Comparison of ENCODE assay signal across 19 cellular contexts in genomic region chr9:124308606-124309310, GRCh38. TPM values are rescaled to one million over a fixed set of nuclear protein-coding genes. Genes with fewer than 3 reads are reported as not detected.
DNase-seq lines count a peak whose midpoint lies in the region; ATAC-seq, FAIRE-seq and TF ChIP-seq lines count a peak whose summit lies in the region.
"Had no signal": no experiment of that assay in that cellular context is flagged by ENCODE, and none has a peak within 500 bp of the region (broad histone marks: within the 10 kb centered on the region; RNA-seq: fewer than 3 reads in every experiment).

No MANE protein-coding gene starts in this region.

- no peak overlapping the region for H3K4me3 Mint-ChIP-seq in H9
- H3K4me3 Mint-ChIP-seq in activated CD4-positive, alpha-beta T cell treated with anti-CD3 and anti-CD28 coated beads, Interleukin-2, amount 10 ng/mL, durations not matched to agents 7 days and 5 days = no peak overlapping the region
- H3K4me3 Mint-ChIP-seq: activated naive CD8-positive, alpha-beta T cell treated with anti-CD3 and anti-CD28 coated beads for 36 hours; CD4-positive, CD25-positive, alpha-beta regulatory T cell; T-helper 1 cell treated with Interleukin-12 subunit alpha and Interleukin-12 subunit beta and Interleukin-4 antibody, amounts not matched to agents 30 μg/mL and 1 μg/mL, for 36 hours had no signal

- no peaks in the 10 kb centered on the region for H3K27me3 ChIP-seq in H9 (ENCODE audit: insufficient read depth, low read length)
- no peaks in the 10 kb centered on the region for H3K27me3 ChIP-seq in SJSA1 (replicated peaks)
- no peaks in the 10 kb centered on the region for H3K27me3 ChIP-seq in HepG2 (ENCODE audit: control insufficient read depth in 1 of 2, insufficient read depth in 2 of 2, low read length in 2 of 2)
- no peaks in the 10 kb centered on the region for H3K27me3 ChIP-seq in skeletal muscle satellite cell (ENCODE audit: control insufficient read depth, insufficient read depth, low read length)
- H3K27me3 ChIP-seq: stomach, upper lobe of right lung had no signal

- in situ Hi-C loops in HepG2 (cut with HindIII; ENCODE audit: extremely low pct_ligation_motif_present, low pct_unique_long_range_greater_than_20kb) = no loop called here

- no peak overlapping the region for H3K4me2 ChIP-seq in H9 (ENCODE audit: insufficient read depth, insufficient read length, low read length)
- no peak overlapping the region for H3K4me2 ChIP-seq in HepG2 (ENCODE audit: low read depth, low read length)
- no peak overlapping the region for H3K4me2 ChIP-seq in skeletal muscle satellite cell (ENCODE audit: low read length)

- FAIRE-seq in HepG2 (lab: Jason Lieb, UNC) (no peak), H54 (lab: Jason Lieb, UNC) (no peak)

- H3K36me3 ChIP-seq in SJSA1 = peaks cover 57% of the 10 kb centered on the region
- H3K36me3 ChIP-seq in HepG2 (replicated peaks in 1 of 2; ENCODE audit: control insufficient read depth in 1 of 2, insufficient read depth in 2 of 2, low read length in 2 of 2) = peaks cover 34 to 51% of the 10 kb centered on the region in 2 experiments; a peak in 4 of 5 replicates
- peaks cover 72% of the 10 kb centered on the region for H3K36me3 ChIP-seq in skeletal muscle satellite cell (ENCODE audit: insufficient read depth, low read length)

- POLR2A ChIA-PET in HepG2 (lab: Yijun Ruan, JAX) = no interaction called here
- POLR2A ChIA-PET in activated CD4-positive, alpha-beta T cell treated with anti-CD3 and anti-CD28 coated beads, Interleukin-2, amount 10 ng/mL, durations not matched to agents 7 days and 5 days (lab: Charles Lee) = no interaction called here

- H2AK5ac ChIP-seq in H9 (ENCODE audit: insufficient read length, low read length) = no peak overlapping the region

- peaks cover 0 to 4% of the 10 kb centered on the region in 2 experiments; a peak in 1 of 4 replicates for H3K4me1 Mint-ChIP-seq in H9
- H3K4me1 Mint-ChIP-seq in activated CD4-positive, alpha-beta T cell treated with anti-CD3 and anti-CD28 coated beads, Interleukin-2, amount 10 ng/mL, durations not matched to agents 7 days and 5 days = no peaks in the 10 kb centered on the region

- no peaks in the 10 kb centered on the region for H3K36me3 Mint-ChIP-seq in H9 (ENCODE audit: insufficient read depth in 1 of 3, low read depth in 3 of 3)
- H3K36me3 Mint-ChIP-seq in activated CD4-positive, alpha-beta T cell treated with anti-CD3 and anti-CD28 coated beads, Interleukin-2, amount 10 ng/mL, durations not matched to agents 7 days and 5 days (ENCODE audit: low read depth) = no peaks in the 10 kb centered on the region
- H3K36me3 Mint-ChIP-seq: CD4-positive, CD25-positive, alpha-beta regulatory T cell had no signal

- no peak overlapping the region for H2AFZ ChIP-seq in H9 (ENCODE audit: low read length)
- H2AFZ ChIP-seq in HepG2 (ENCODE audit: low read length) = no peak overlapping the region

- TF ChIP-seq RAD21 in HepG2 (CRISPR knock-in tag; IDR thresholded peaks at IDR 0.05) = no peak

- no peak overlapping the region for H3K4me3 ChIP-seq in SJSA1
- no peak overlapping the region for H3K4me3 ChIP-seq in HepG2 (replicated peaks in 1 of 3; ENCODE audit: insufficient read depth in 1 of 3, low read depth in 2 of 3, low read length in 3 of 3)
- no peak overlapping the region for H3K4me3 ChIP-seq in skeletal muscle satellite cell (ENCODE audit: low read length)
- H3K4me3 ChIP-seq: stomach, upper lobe of right lung had no signal

- H3K18ac ChIP-seq in H9 (ENCODE audit: insufficient read length, low read depth, low read length) = no peak overlapping the region

- no peaks in the 10 kb centered on the region for H3K9me3 Mint-ChIP-seq in H9
- no peaks in the 10 kb centered on the region for H3K9me3 Mint-ChIP-seq in activated CD4-positive, alpha-beta T cell treated with anti-CD3 and anti-CD28 coated beads, Interleukin-2, amount 10 ng/mL, durations not matched to agents 7 days and 5 days
- H3K9me3 Mint-ChIP-seq: activated naive CD8-positive, alpha-beta T cell treated with anti-CD3 and anti-CD28 coated beads for 36 hours; T-helper 1 cell treated with Interleukin-12 subunit alpha and Interleukin-12 subunit beta and Interleukin-4 antibody, amounts not matched to agents 30 μg/mL and 1 μg/mL, for 36 hours had no signal

- BruUV-seq in HepG2 (replicated peaks; lab: Mats Ljungman, UMichigan) = no TSS peak

- H2BK20ac ChIP-seq in H9 (ENCODE audit: low read depth, low read length, poor library complexity, severe bottlenecking) = no peak overlapping the region

- no peak overlapping the region for H3K27ac Mint-ChIP-seq in H9
- no peak overlapping the region for H3K27ac Mint-ChIP-seq in activated CD4-positive, alpha-beta T cell treated with anti-CD3 and anti-CD28 coated beads, Interleukin-2, amount 10 ng/mL, durations not matched to agents 7 days and 5 days
- H3K27ac Mint-ChIP-seq: activated naive CD8-positive, alpha-beta T cell treated with anti-CD3 and anti-CD28 coated beads for 36 hours; CD4-positive, CD25-positive, alpha-beta regulatory T cell; T-helper 1 cell treated with Interleukin-12 subunit alpha and Interleukin-12 subunit beta and Interleukin-4 antibody, amounts not matched to agents 30 μg/mL and 1 μg/mL, for 36 hours had no signal

- H4K20me1 ChIP-seq in H9 (ENCODE audit: control insufficient read depth, insufficient read depth, insufficient read length) (no peaks in the 10 kb centered on the region), HepG2 (ENCODE audit: insufficient read depth, low read length) (peaks cover 37% of the 10 kb centered on the region; the same call in 1 of the 2 replicates)

- no peak overlapping the region for H4K5ac ChIP-seq in H9 (ENCODE audit: insufficient read length, low read depth, low read length)

- H3K23me2 ChIP-seq in H9 (ENCODE audit: insufficient read length, low read depth, low read length, poor library complexity, severe bottlenecking) = no peaks in the 10 kb centered on the region

- H3K9me3 ChIP-seq in H9 (ENCODE audit: control insufficient read depth, low read depth, low read length) (no peaks in the 10 kb centered on the region), SJSA1 (replicated peaks) (no peaks in the 10 kb centered on the region), HepG2 (ENCODE audit: low read length) (no peaks in the 10 kb centered on the region), skeletal muscle satellite cell (replicated peaks; ENCODE audit: low read length) (no peaks in the 10 kb centered on the region)
- H3K9me3 ChIP-seq: stomach, upper lobe of right lung had no signal

- H4K91ac ChIP-seq in H9 (ENCODE audit: insufficient read length, low read depth, low read length) = no peak overlapping the region

- no peak overlapping the region for H3K23ac ChIP-seq in H9 (ENCODE audit: insufficient read length, low read depth, low read length)

- H3K79me2 ChIP-seq in H9 (ENCODE audit: insufficient read depth, low read length) (no peaks in the 10 kb centered on the region), HepG2 (ENCODE audit: insufficient read depth, low read length) (peaks cover 16% of the 10 kb centered on the region)

- TF ChIP-seq EP300 in HepG2 (IDR thresholded peaks at IDR 0.05; ENCODE audit: low read depth in 2 of 2, low read length in 2 of 2) (no peak), HepG2 (CRISPR knock-in tag; IDR thresholded peaks at IDR 0.05; ENCODE audit: borderline replicate concordance) (no peak)

- H3K27me3 Mint-ChIP-seq in H9 (ENCODE audit: low read depth) = no peaks in the 10 kb centered on the region
- peaks cover 2% of the 10 kb centered on the region for H3K27me3 Mint-ChIP-seq in activated CD4-positive, alpha-beta T cell treated with anti-CD3 and anti-CD28 coated beads, Interleukin-2, amount 10 ng/mL, durations not matched to agents 7 days and 5 days
- H3K27me3 Mint-ChIP-seq: activated naive CD8-positive, alpha-beta T cell treated with anti-CD3 and anti-CD28 coated beads for 36 hours; CD4-positive, CD25-positive, alpha-beta regulatory T cell had no signal

- CTCF ChIA-PET in HepG2 (lab: Yijun Ruan, JAX; ENCODE audit: low intra/inter-chr PET ratio, low total read pairs) = no interaction called here
- CTCF ChIA-PET in activated CD4-positive, alpha-beta T cell treated with anti-CD3 and anti-CD28 coated beads, Interleukin-2, amount 10 ng/mL, durations not matched to agents 7 days and 5 days (lab: Charles Lee) = no interaction called here

- no peak for TF ChIP-seq POLR2A in HepG2 (IDR thresholded peaks at IDR 0.05; ENCODE audit: insufficient read depth in 1 of 2, low read depth in 2 of 2, low read length in 2 of 2)
- TF ChIP-seq POLR2A in H54 (IDR thresholded peaks at IDR 0.05; ENCODE audit: low read depth, low read length) = no peak

- no peak for DNase-seq in H9
- peak; percentile 76 to 85 for DNase-seq in SJSA1 (ENCODE audit: low read depth in 1 of 2, low spot score in 2 of 2)
- no peak for DNase-seq in HepG2 (ENCODE audit: low spot score)
- no peak for DNase-seq in activated CD4-positive, alpha-beta T cell treated with anti-CD3 and anti-CD28 coated beads, Interleukin-2, amount 10 ng/mL, durations not matched to agents 7 days and 5 days
- no peak for DNase-seq in H54 (ENCODE audit: insufficient read length, low spot score)
- DNase-seq in cardiac septum (ENCODE audit: low spot score) = no peak
- DNase-seq: activated CD4-positive, alpha-beta T cell treated with anti-CD3 and anti-CD28 coated beads for 4 hours; activated naive CD8-positive, alpha-beta T cell treated with anti-CD3 and anti-CD28 coated beads for 36 hours; CD4-positive, CD25-positive, alpha-beta regulatory T cell; DMS 273 treated with DMSO at 0.1 percent for 48 hours; effector CD8-positive, alpha-beta T cell; Karpas-422; NCI-H1694; NCI-H748 treated with DMSO at 0.1 percent for 48 hours; occipital lobe; stomach; upper lobe of right lung had no signal

- no peak overlapping the region for H2BK15ac ChIP-seq in H9 (ENCODE audit: low read depth, low read length)

- no peak for TF ChIP-seq CTCF in H9 (conservative IDR thresholded peaks at IDR 0.05)
- no peak for TF ChIP-seq CTCF in HepG2 (CRISPR knock-in tag; IDR thresholded peaks at IDR 0.05)

- H2BK12ac ChIP-seq in H9 (ENCODE audit: insufficient read length, low read depth, low read length) = no peak overlapping the region

- H3K4ac ChIP-seq in H9 (ENCODE audit: low read depth, low read length) = no peak overlapping the region

- no peak overlapping the region for H2BK5ac ChIP-seq in H9 (ENCODE audit: insufficient read length, low read length)

- no peak overlapping the region for H2BK120ac ChIP-seq in H9 (ENCODE audit: low read depth, low read length, poor library complexity, severe bottlenecking)

- no peaks in the 10 kb centered on the region for H3K79me1 ChIP-seq in H9 (ENCODE audit: insufficient read depth, low read depth, low read length, poor library complexity, severe bottlenecking)

- H3K27ac ChIP-seq in H9 (ENCODE audit: insufficient read length, low read depth, low read length) (no peak overlapping the region), SJSA1 (peak overlapping the region; percentile 91), HepG2 (ENCODE audit: extremely low read length, insufficient read depth, low read length) (no peak overlapping the region)
- H3K27ac ChIP-seq: upper lobe of right lung had no signal

- no peaks in the 10 kb centered on the region for H3K4me1 ChIP-seq in H9 (ENCODE audit: insufficient read depth, low read length)
- H3K4me1 ChIP-seq in SJSA1 (replicated peaks) = peaks cover 56% of the 10 kb centered on the region
- no peaks in the 10 kb centered on the region for H3K4me1 ChIP-seq in HepG2 (ENCODE audit: insufficient read depth, low read length)
- H3K4me1 ChIP-seq in skeletal muscle satellite cell (ENCODE audit: control insufficient read depth, insufficient read depth, low read length) = peaks cover 40% of the 10 kb centered on the region
- H3K4me1 ChIP-seq: upper lobe of right lung had no signal

- peak overlapping the region; percentile 55; the same call in 1 of the 2 replicates for H3K14ac ChIP-seq in H9 (ENCODE audit: insufficient read depth, low read length)

- H4K8ac ChIP-seq in H9 (replicated peaks; ENCODE audit: insufficient read length, low read depth, low read length) = no peak overlapping the region

- intact Hi-C loops in HepG2 (cut with micrococcal nuclease; ENCODE audit: unreplicated experiment) (no loop called here), cardiac septum (cut with DNase I) (no loop called here)

- peak; percentile 17; the same call in 2 of the 3 replicates for ATAC-seq in HepG2

- no CpG with 5 or more reads among the region's 17 CpGs for WGBS in H9 (ENCODE audit: extremely low coverage, insufficient read length, low lambda C conversion rate)
- WGBS in HepG2 (ENCODE audit: low lambda C conversion rate) = 98% methylated on average over 10 of the region's 17 CpGs

- no peak overlapping the region for H3T11ph ChIP-seq in H9 (ENCODE audit: low read length)

- no peak overlapping the region for H3K56ac ChIP-seq in H9 (ENCODE audit: insufficient read length, low read depth, low read length)

- no peak overlapping the region for H3K9ac ChIP-seq in H9 (ENCODE audit: extremely low read depth, insufficient read length, low read length)
- H3K9ac ChIP-seq in HepG2 (ENCODE audit: insufficient read depth, low read depth, low read length) = no peak overlapping the region
- H3K9ac ChIP-seq in skeletal muscle satellite cell (ENCODE audit: low read depth, low read length) = peak overlapping the region; percentile 27

RNA-seq across cellular contexts. Expression of gene NEK6, which starts 51.0 kb away (rescaled TPM):
- 13.7 and 14.3 TPM in 2 replicates for total RNA-seq in H9 (2021)
- 32.0 and 35.5 TPM in 2 replicates for total RNA-seq in SJSA1 (2014; rRNA removed; shearing (Covaris generic))
- total RNA-seq in HepG2 (2016; rRNA removed; fragmentation: Illumina TruSeq; extraction: Trizol) = 30.4 and 44.7 TPM in 2 replicates
- 24.6 and 26.3 TPM in 2 replicates for total RNA-seq in HepG2 (2016; cell fraction: cytosol; rRNA removed; fragmentation: Illumina TruSeq; extraction: Trizol; ENCODE audit: low read depth)
- total RNA-seq in HepG2 (2016; cell fraction: insoluble cytoplasmic fraction; rRNA removed; fragmentation: Illumina TruSeq; extraction: Trizol) = 33.2 and 37.5 TPM in 2 replicates
- total RNA-seq in HepG2 (2016; cell fraction: membrane; rRNA removed; fragmentation: Illumina TruSeq; extraction: Trizol) = 49.4 and 52.7 TPM in 2 replicates
- total RNA-seq in HepG2 (2016; cell fraction: nucleus; rRNA removed; fragmentation: Illumina TruSeq; extraction: Trizol) = 18.1 and 19.8 TPM in 2 replicates
- polyA plus RNA-seq in HepG2 (2011; rRNA removed) = 119 and 127 TPM in 2 replicates
- polyA plus RNA-seq in HepG2 (2011; cell fraction: cytosol; rRNA removed) = 131 and 138 TPM in 2 replicates
- 94.1 and 101 TPM in 2 replicates for polyA plus RNA-seq in HepG2 (2011; cell fraction: nucleus; rRNA removed)
- polyA plus RNA-seq in HepG2 (2012) = 75.9 and 86.0 TPM in 2 replicates
- 55.6 and 62.7 TPM in 2 replicates for polyA plus RNA-seq in HepG2 (2016; cell fraction: cytosol; fragmentation: Illumina TruSeq; extraction: Trizol; ENCODE audit: low read depth)
- polyA plus RNA-seq in HepG2 (2016; cell fraction: insoluble cytoplasmic fraction; fragmentation: Illumina TruSeq; extraction: Trizol; ENCODE audit: low read depth) = 71.0 and 74.4 TPM in 2 replicates
- 68.1 and 79.5 TPM in 2 replicates for polyA plus RNA-seq in HepG2 (2016; cell fraction: membrane; fragmentation: Illumina TruSeq; extraction: Trizol; ENCODE audit: low read depth)
- polyA plus RNA-seq in HepG2 (2016; cell fraction: nucleus; fragmentation: Illumina TruSeq; extraction: Trizol; ENCODE audit: insufficient read depth, low read depth) = 41.9 and 42.8 TPM in 2 replicates
- polyA minus RNA-seq in HepG2 (2011; rRNA and poly(A)+ RNA removed; ENCODE audit: low replicate concordance) = 13.4 and 281 TPM in 2 replicates
- polyA minus RNA-seq in HepG2 (2011; cell fraction: cytosol; rRNA and poly(A)+ RNA removed) = 74.6 and 87.4 TPM in 2 replicates
- 49.3 and 50.8 TPM in 2 replicates for polyA minus RNA-seq in HepG2 (2011; cell fraction: nucleus; rRNA and poly(A)+ RNA removed)
- total RNA-seq in skeletal muscle satellite cell (2012; rRNA removed) = 21.0 and 27.1 TPM in 2 replicates
- total RNA-seq in activated CD4-positive, alpha-beta T cell treated with anti-CD3 and anti-CD28 coated beads, Interleukin-2, amount 10 ng/mL, durations not matched to agents 7 days and 5 days = 1 to 10 TPM; 7.0 to 8.0 TPM
- 11.6 TPM for total RNA-seq in cardiac septum

Comparison
In these comparisons a context has a peak if more than half of its experiments do, and no peak if none do; other contexts are left out.
1. DNase-seq: peak in SJSA1 (2 of 2); none in H9 (single experiment), HepG2 (single experiment), activated CD4-positive, alpha-beta T cell treated with anti-CD3 and anti-CD28 coated beads, Interleukin-2, amount 10 ng/mL, durations not matched to agents 7 days and 5 days (single experiment), H54 (single experiment) and cardiac septum (single experiment).